ENCODE assay signal across 31 cellular contexts in the genomic region with DNA sequence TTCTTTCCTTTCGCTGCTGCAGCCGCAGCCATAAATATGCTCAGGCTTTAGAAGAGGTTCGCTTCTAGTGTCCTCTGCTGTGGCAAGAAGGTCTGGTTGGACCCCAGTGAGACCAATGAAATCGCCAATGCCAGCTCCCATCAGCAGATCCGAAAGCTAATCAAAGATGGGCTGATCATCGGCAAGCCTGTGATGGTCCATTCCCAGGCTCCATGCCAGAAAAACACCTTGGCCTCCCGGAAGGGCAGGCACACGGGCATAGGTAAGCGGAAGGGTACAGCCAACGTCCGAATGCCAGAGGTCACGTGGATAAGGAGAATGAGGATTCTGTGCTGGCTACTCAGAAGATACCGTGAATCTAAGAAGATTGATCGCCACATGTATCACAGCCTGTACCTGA. TPM values are rescaled to one million over a fixed set of nuclear protein-coding genes. Genes with fewer than 3 reads are reported as not detected.
"Had no signal": no experiment of that assay in that cellular context is flagged by ENCODE, and none has a peak within 500 bp of the region (broad histone marks: within the 10 kb centered on the region; RNA-seq: fewer than 3 reads in every experiment).

No MANE protein-coding gene starts in this region.

- H3K4me1 ChIP-seq: foreskin keratinocyte had no signal

- H3K4me3 ChIP-seq: coronary artery, dorsolateral prefrontal cortex, esophagus muscularis mucosa, gastroesophageal sphincter, heart left ventricle, hepatocyte, left lung, lower lobe of right lung, mucosa of descending colon had no signal

- DNase-seq: dermis blood vessel endothelial cell; dorsolateral prefrontal cortex; effector CD4-positive, alpha-beta T cell; effector memory CD4-positive, alpha-beta T cell; foreskin keratinocyte; heart left ventricle; hypothalamus; immature natural killer cell; islet precursor cell; left cardiac atrium; left ventricle myocardium superior; mesenchymal stem cell had no signal

- H3K27ac ChIP-seq: coronary artery, dorsolateral prefrontal cortex, esophagus muscularis mucosa, foreskin keratinocyte, gastroesophageal sphincter, heart left ventricle, hepatocyte, left lung, lower lobe of right lung had no signal

- ATAC-seq: foreskin keratinocyte, gastroesophageal sphincter, heart left ventricle, left cardiac atrium, left lung, left ventricle myocardium superior, lower lobe of right lung, mucosa of descending colon had no signal

- H3K36me3 ChIP-seq: esophagus muscularis mucosa, gastroesophageal sphincter, heart left ventricle, left lung, lower lobe of right lung had no signal

- FAIRE-seq: colon, endothelial cell of umbilical vein, frontal cortex had no signal

- H3K79me2 ChIP-seq: hepatocyte had no signal

- H2AFZ ChIP-seq: hepatocyte had no signal

- H3K27me3 ChIP-seq: dorsolateral prefrontal cortex, esophagus muscularis mucosa, foreskin keratinocyte, gastroesophageal sphincter, heart left ventricle, hepatocyte, left lung had no signal

RNA-seq across cellular contexts. Expression of a gene that starts 2.6 kb away (rescaled TPM):
- total RNA-seq: endothelial cell of umbilical vein, epithelial cell of proximal tubule, esophagus muscularis mucosa, foreskin keratinocyte, frontal cortex, gastroesophageal sphincter, kidney epithelial cell, left cardiac atrium, left ventricle myocardium superior, lower leg skin, lung microvascular endothelial cell, mesenteric fat pad, mesothelial cell of epicardium, mucosa of descending colon, myocyte had no signal
- polyA plus RNA-seq: endothelial cell of umbilical vein, esophagus, fibroblast of lung, foreskin keratinocyte had no signal

RNA-seq across cellular contexts. Expression of a gene that starts 28.0 kb away (rescaled TPM):
- total RNA-seq: endothelial cell of umbilical vein, epithelial cell of proximal tubule had no signal
